In genomic region chrX:107672955-107673378, GRCh38 we compare ENCODE assay signal across 8 cellular contexts. TPM values are rescaled to one million over a fixed set of nuclear protein-coding genes. Genes with fewer than 3 reads are reported as not detected.
DNase-seq lines count a peak whose midpoint lies in the region; ATAC-seq and TF ChIP-seq lines count a peak whose summit lies in the region.

No MANE protein-coding gene starts in this region.

- CTCF ChIA-PET in A673 (lab: Charles Lee) = interaction anchor here (0.6 to 2.2 kb wide), 7 partner anchors 9 to 773 kb away, joined by 3 to 25 read pairs (median 5); partner anchors contain the start of gene NCBP2L

- no TSS peak for BruUV-seq in A673 (replicated peaks; lab: Mats Ljungman, UMichigan)

- H3K27ac ChIP-seq in A673 (ENCODE audit: low read depth, low read length, poor library complexity, severe bottlenecking) = no peak overlapping the region
- no peak overlapping the region for H3K27ac ChIP-seq in cardiac muscle cell

- H3K27me3 ChIP-seq in A673 (replicated peaks; ENCODE audit: insufficient read depth, low read depth, low read length, poor library complexity) (peaks cover 6% of the 10 kb centered on the region), cardiac muscle cell (no peaks in the 10 kb centered on the region)

- H3K27me3 Mint-ChIP-seq in activated naive CD4-positive, alpha-beta T cell treated with anti-CD3 and anti-CD28 coated beads, Interleukin-2, amount 50 U/mL, for 24 hours = no peaks in the 10 kb centered on the region

- peaks cover 46% of the 10 kb centered on the region for H3K4me1 Mint-ChIP-seq in activated naive CD4-positive, alpha-beta T cell treated with anti-CD3 and anti-CD28 coated beads, Interleukin-2, amount 50 U/mL, for 24 hours

- H3K27ac Mint-ChIP-seq in activated naive CD4-positive, alpha-beta T cell treated with anti-CD3 and anti-CD28 coated beads, Interleukin-2, amount 50 U/mL, for 24 hours = peak overlapping the region; percentile 79

- no peak overlapping the region for H3K4me3 ChIP-seq in A673 (ENCODE audit: low read depth, low read length, poor library complexity, severe bottlenecking)
- H3K4me3 ChIP-seq in cardiac muscle cell = no peak overlapping the region

- TF ChIP-seq CTCF in A673 (conservative IDR thresholded peaks at IDR 0.05; ENCODE audit: low read depth, low read length) (peak; percentile 70), cardiac muscle cell (IDR thresholded peaks at IDR 0.05; ENCODE audit: low read depth, low read length) (peak; percentile 65)

- peak; percentile 63 for DNase-seq in A673 (ENCODE audit: low spot score)
- DNase-seq in LHCN-M2 (ENCODE audit: low read depth) = peak; percentile 86
- peak; percentile 44 for DNase-seq in SK-N-DZ (ENCODE audit: low spot score)
- peak; percentile 81 to 90 for DNase-seq in cardiac muscle cell (ENCODE audit: low read depth in 1 of 2, low spot score in 1 of 2)
- peak; percentile 38 for DNase-seq in retina

- H3K36me3 ChIP-seq in A673 (ENCODE audit: insufficient read depth, low read length, poor library complexity, severe bottlenecking) (no peaks in the 10 kb centered on the region), cardiac muscle cell (no peaks in the 10 kb centered on the region)

- H3K4me1 ChIP-seq in A673 (ENCODE audit: insufficient read depth, low read length, poor library complexity, severe bottlenecking) (peaks cover 26% of the 10 kb centered on the region), cardiac muscle cell (ENCODE audit: low read depth) (peaks cover 31% of the 10 kb centered on the region)

- POLR2A ChIA-PET in A673 (lab: Charles Lee; ENCODE audit: low non-redundant PET) = interaction anchor here (0.6 to 0.7 kb wide), 2 partner anchors 44 to 45 kb away, joined by 3 to 5 read pairs; no protein-coding TSS in a partner anchor

- ATAC-seq in GM18868 (IDR thresholded peaks at IDR 0.05; ENCODE audit: unreplicated experiment) (peak; percentile 30), HG02981 (IDR thresholded peaks at IDR 0.05; ENCODE audit: unreplicated experiment) (no peak)

- no peaks in the 10 kb centered on the region for H3K9me3 ChIP-seq in A673 (ENCODE audit: low read depth, low read length, poor library complexity, severe bottlenecking)
- H3K9me3 ChIP-seq in cardiac muscle cell (ENCODE audit: low read depth) = no peaks in the 10 kb centered on the region

- H3K4me3 Mint-ChIP-seq in activated naive CD4-positive, alpha-beta T cell treated with anti-CD3 and anti-CD28 coated beads, Interleukin-2, amount 50 U/mL, for 24 hours = peak overlapping the region; percentile 73

- H3K9me3 Mint-ChIP-seq in activated naive CD4-positive, alpha-beta T cell treated with anti-CD3 and anti-CD28 coated beads, Interleukin-2, amount 50 U/mL, for 24 hours = no peaks in the 10 kb centered on the region

- H3K36me3 Mint-ChIP-seq in activated naive CD4-positive, alpha-beta T cell treated with anti-CD3 and anti-CD28 coated beads, Interleukin-2, amount 50 U/mL, for 24 hours = no peaks in the 10 kb centered on the region

- intact Hi-C loops in A673 (cut with micrococcal nuclease; ENCODE audit: unreplicated experiment) = no loop called here

RNA-seq across cellular contexts. Expression of gene PRPS1, which starts 44.7 kb away (rescaled TPM):
- total RNA-seq in A673 (2021) (87.3 and 88.1 TPM in 2 replicates), LHCN-M2 (2014; rRNA removed) (42.5 and 45.8 TPM in 2 replicates), cardiac muscle cell (75.4 and 82.6 TPM in 2 replicates)
- polyA plus RNA-seq in LHCN-M2 (2012) = 49.6 TPM
- polyA plus RNA-seq in SK-N-DZ (2014; cell fraction: cytosol; rRNA removed) = 119 and 144 TPM in 2 replicates
- 47.8 and 56.1 TPM in 2 replicates for polyA plus RNA-seq in SK-N-DZ (2014; cell fraction: nucleus; rRNA removed)
- 78.7 and 79.1 TPM in 2 replicates for polyA plus RNA-seq in cardiac muscle cell
